ENCODE assay signal across 20 cellular contexts in the genomic region with DNA sequence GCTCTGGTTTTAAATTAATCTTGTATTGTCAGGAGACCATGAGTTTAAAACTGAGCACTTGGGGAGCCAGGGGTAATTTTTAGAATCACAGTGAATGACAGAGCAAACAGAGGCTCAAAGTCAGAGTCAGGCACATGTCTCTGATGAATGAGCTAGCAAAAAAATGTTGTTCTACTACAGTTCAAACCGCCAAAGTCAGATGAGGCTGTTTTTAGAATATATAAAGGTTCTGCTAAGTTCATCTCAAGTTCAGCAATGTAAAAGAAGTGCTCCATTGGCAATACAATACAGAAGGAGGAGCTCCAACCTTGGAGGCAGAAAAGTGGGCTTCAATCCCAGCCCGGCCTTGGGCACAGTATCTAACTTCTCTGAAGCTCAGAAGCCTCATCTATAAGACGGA.
"Had no signal": no experiment of that assay in that cellular context is flagged by ENCODE, and none has a peak within 500 bp of the region (broad histone marks: within the 10 kb centered on the region; RNA-seq: fewer than 3 reads in every experiment).

No MANE protein-coding gene starts in this region.

- H3K4me1 ChIP-seq: esophagus squamous epithelium, upper lobe of left lung, uterus had no signal

- H3K4me3 ChIP-seq: esophagus squamous epithelium, heart left ventricle, smooth muscle cell, suprapubic skin, thyroid gland, upper lobe of left lung, uterus had no signal

- H3K9me3 ChIP-seq: esophagus squamous epithelium, heart left ventricle, suprapubic skin, thyroid gland, upper lobe of left lung, uterus had no signal

- H3K9me3 Mint-ChIP-seq: effector memory CD8-positive, alpha-beta T cell had no signal

- H3K27me3 ChIP-seq: esophagus squamous epithelium, heart left ventricle, suprapubic skin, thyroid gland, upper lobe of left lung, uterus had no signal

- H3K27me3 Mint-ChIP-seq: dendritic cell treated with granulocyte-macrophage colony-stimulating factor and Interleukin-4, amounts not matched to agents 40 ng/mL and 50 ng/mL, for 4 days had no signal

- H3K4me1 Mint-ChIP-seq: naive thymus-derived CD4-positive, alpha-beta T cell had no signal

- H3K36me3 ChIP-seq: esophagus squamous epithelium, heart left ventricle, suprapubic skin, thyroid gland, upper lobe of left lung, uterus had no signal

- H3K27ac ChIP-seq: epithelial cell of prostate, esophagus squamous epithelium, heart left ventricle, suprapubic skin, thyroid gland, upper lobe of left lung, uterus had no signal

- FAIRE-seq: colon, frontal cortex, keratinocyte had no signal

- ATAC-seq: effector memory CD8-positive, alpha-beta T cell; left ventricle myocardium superior; naive thymus-derived CD4-positive, alpha-beta T cell; stimulated activated naive CD8-positive, alpha-beta T cell treated with anti-CD3 and anti-CD28 coated beads, Interleukin-15, Interleukin-2, amounts not matched to agents 100 U/mL and 50 U/mL, for 24 hours had no signal

- H3K4me2 ChIP-seq: smooth muscle cell had no signal

- H3K27ac Mint-ChIP-seq: dendritic cell treated with granulocyte-macrophage colony-stimulating factor and Interleukin-4, amounts not matched to agents 40 ng/mL and 50 ng/mL, for 4 days; effector memory CD8-positive, alpha-beta T cell; naive thymus-derived CD4-positive, alpha-beta T cell had no signal

- H3K4me3 Mint-ChIP-seq: dendritic cell treated with granulocyte-macrophage colony-stimulating factor and Interleukin-4, amounts not matched to agents 40 ng/mL and 50 ng/mL, for 4 days; effector memory CD8-positive, alpha-beta T cell; naive thymus-derived CD4-positive, alpha-beta T cell had no signal

- DNase-seq: effector memory CD8-positive, alpha-beta T cell; esophagus squamous epithelium; heart left ventricle; hippocampal formation; left ventricle myocardium superior; mesendoderm; naive thymus-derived CD4-positive, alpha-beta T cell; posterior cingulate gyrus; stimulated activated CD4-positive, alpha-beta T cell treated with anti-CD3 and anti-CD28 coated beads, Interleukin-2, amount 100 ng/mL, for 48 hours; stimulated activated naive CD8-positive, alpha-beta T cell treated with anti-CD3 and anti-CD28 coated beads, Interleukin-15, Interleukin-2, amounts not matched to agents 100 U/mL and 50 U/mL, for 24 hours; thyroid gland; upper lobe of left lung; uterus had no signal
